In genomic region chr21:34219334-34220020, GRCh38 we compare ENCODE assay signal across 24 cellular contexts.
DNase-seq lines count a peak whose midpoint lies in the region; TF ChIP-seq lines count a peak whose summit lies in the region.
"Had no signal": no experiment of that assay in that cellular context is flagged by ENCODE, and none has a peak within 500 bp of the region (broad histone marks: within the 10 kb centered on the region; RNA-seq: fewer than 3 reads in every experiment).

No MANE protein-coding gene starts in this region.

- H3K4me3 ChIP-seq in astrocyte of the cerebellum (ENCODE audit: low read depth, low read length) (no peak overlapping the region), thyroid gland (replicated peaks in 1 of 3) (no peak overlapping the region), spleen (no peak overlapping the region)
- H3K4me3 ChIP-seq: HAP-1 had no signal

- no peaks in the 10 kb centered on the region for H3K36me3 ChIP-seq in thyroid gland
- no peaks in the 10 kb centered on the region for H3K36me3 ChIP-seq in spleen
- H3K36me3 ChIP-seq: BE2C, HAP-1 had no signal

- no peak for TF ChIP-seq EP300 in Ishikawa (IDR thresholded peaks at IDR 0.05; ENCODE audit: borderline replicate concordance)

- H3K9me3 ChIP-seq in thyroid gland (no peaks in the 10 kb centered on the region), spleen (peaks cover 0 to 5% (median 2%) of the 10 kb centered on the region in 8 donors)
- H3K9me3 ChIP-seq: BE2C, HAP-1, SK-N-SH had no signal

- in situ Hi-C loops in astrocyte of the cerebellum (cut with HindIII; ENCODE audit: low sequenced_read_pairs) (loop anchor here (5.0 kb wide), 2 partner anchors 43 to 67 kb away; no protein-coding TSS in a partner anchor), G401 (cut with HindIII; ENCODE audit: low sequenced_read_pairs) (no loop called here)

- TF ChIP-seq RAD21 in Ishikawa (IDR thresholded peaks at IDR 0.05; ENCODE audit: low read depth): no peak

- no peak for TF ChIP-seq CTCF in astrocyte of the cerebellum (IDR thresholded peaks at IDR 0.05; ENCODE audit: low read depth, low read length, missing control alignments)
- no peak for TF ChIP-seq CTCF in thyroid gland (IDR thresholded peaks at IDR 0.05)
- TF ChIP-seq CTCF in spleen (IDR thresholded peaks at IDR 0.05 in 8 of 11, conservative IDR thresholded peaks at IDR 0.05 in 3 of 11): no peak

- WGBS in thyroid gland, 2 donors: 70 to 74% methylated on average over 2 of the region's 2 CpGs
- 84 to 91% (median 87%) methylated on average over 2 of the region's 2 CpGs for WGBS in spleen, 5 donors

- H3K27ac ChIP-seq in thyroid gland (peak overlapping the region; percentile 90 to 98 (median 93)), spleen (no peak overlapping the region)
- H3K27ac ChIP-seq: KMS-11 had no signal

- peaks cover 63 to 69% of the 10 kb centered on the region in 2 donors for H3K4me1 ChIP-seq in thyroid gland
- H3K4me1 ChIP-seq in spleen: no peaks in the 10 kb centered on the region
- H3K4me1 ChIP-seq: BE2C had no signal

- intact Hi-C loops in thyroid gland (cut with DNase I) (no loop called here), spleen (cut with DNase I; ENCODE audit: low total_unique reads) (no loop called here)

- peak; percentile 20 for DNase-seq in astrocyte of the cerebellum (ENCODE audit: low read depth)
- DNase-seq in myocyte (ENCODE audit: low read depth): peak; percentile 9
- DNase-seq in thyroid gland: no peak
- no peak for DNase-seq in G401 (ENCODE audit: low spot score)
- no peak for DNase-seq in spleen
- no peak for DNase-seq in KG1 (lab: John Stamatoyannopoulos, UW)
- DNase-seq: BE2C; CD8-positive, alpha-beta memory T cell; DMS 273 treated with DMSO at 0.1 percent for 48 hours; DMS79; GOT3; MM.1S; NCI-H1694; NCI-H2029 treated with DMSO at 0.1 percent for 48 hours; NCI-H2171 treated with DMSO at 0.1 percent for 48 hours; NCI-H345; NCI-H524; NCI-H748 treated with DMSO at 0.1 percent for 48 hours; PC-3; SK-N-SH; SW 1271 had no signal

- TF ChIP-seq POLR2A in thyroid gland (IDR thresholded peaks at IDR 0.05): peak in 1 of 2 donors; percentile 7
- no peak for TF ChIP-seq POLR2A in spleen (IDR thresholded peaks at IDR 0.05)

- H3K27me3 ChIP-seq in thyroid gland (no peaks in the 10 kb centered on the region), spleen (replicated peaks in 1 of 7) (no peaks in the 10 kb centered on the region)
- H3K27me3 ChIP-seq: BE2C had no signal

TF ChIP-seq in Ishikawa, 13 proteins besides CTCF, POLR2A, EP300 and RAD21:
- TF ChIP-seq TAF1 (IDR thresholded peaks at IDR 0.05; ENCODE audit: low read depth): no peak
- peak; percentile 60 for TF ChIP-seq CEBPB (IDR thresholded peaks at IDR 0.05)
- no peak for TF ChIP-seq FOXM1 (IDR thresholded peaks at IDR 0.05; ENCODE audit: borderline replicate concordance, low read depth)
- no peak for TF ChIP-seq CREB1 (IDR thresholded peaks at IDR 0.05; ENCODE audit: low read depth)
- TF ChIP-seq ZBTB7A (IDR thresholded peaks at IDR 0.05; ENCODE audit: low read depth): no peak

Comparison
In these comparisons a context has a peak if more than half of its experiments do, and no peak if none do; other contexts are left out.
1. DNase-seq: peak in astrocyte of the cerebellum (single experiment) and myocyte (single experiment); none in thyroid gland (0 of 2), G401 (single experiment), spleen (single experiment) and KG1 (single experiment).
2. H3K27ac ChIP-seq: peak in thyroid gland (3 of 3); none in spleen (0 of 8).